8 cellular contexts compared by ENCODE assay signal in the genomic region with DNA sequence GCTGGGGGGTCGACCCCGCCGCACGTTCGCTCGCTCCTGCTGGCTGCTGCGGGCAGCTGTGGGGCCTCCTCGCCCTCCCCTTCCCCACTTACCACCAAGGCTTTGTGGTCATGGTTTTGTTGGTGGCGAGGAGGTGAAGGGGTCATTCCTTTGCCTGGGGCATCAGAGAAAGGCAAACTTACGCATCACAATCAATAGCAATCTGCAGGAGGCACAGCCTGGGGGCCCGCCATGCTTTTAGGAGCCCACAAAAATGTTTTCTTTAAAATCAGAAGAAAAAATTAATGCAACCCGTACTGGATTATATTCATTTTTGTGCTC.
A peak's percentile ranks its signal among the peaks of the same experiment; 100 is the strongest.
DNase-seq lines count a peak whose midpoint lies in the region; ATAC-seq and TF ChIP-seq lines count a peak whose summit lies in the region.

No MANE protein-coding gene starts in this region.

- no peak for TF ChIP-seq CTCF in esophagus muscularis mucosa (IDR thresholded peaks at IDR 0.05)
- TF ChIP-seq CTCF in retinal pigment epithelial cell (conservative IDR thresholded peaks at IDR 0.05; ENCODE audit: low read depth, low read length) = no peak

- no peaks in the 10 kb centered on the region for H3K27me3 ChIP-seq in esophagus muscularis mucosa

- WGBS in esophagus muscularis mucosa = 79% methylated on average over 4 of the region's 12 CpGs

- intact Hi-C loops in esophagus muscularis mucosa (cut with DNase I) = loop anchor here (10.0 kb wide), 1 partner anchor 1519 kb away; no protein-coding TSS in a partner anchor

- ATAC-seq in GM19023 (IDR thresholded peaks at IDR 0.05; ENCODE audit: unreplicated experiment) (peak; percentile 21), HG03460 (IDR thresholded peaks at IDR 0.05; ENCODE audit: unreplicated experiment) (peak; percentile 6), GM19035 (IDR thresholded peaks at IDR 0.05; ENCODE audit: unreplicated experiment) (no peak), GM18511 (IDR thresholded peaks at IDR 0.05; ENCODE audit: unreplicated experiment) (no peak)

- no peak for TF ChIP-seq EP300 in esophagus muscularis mucosa (IDR thresholded peaks at IDR 0.05)

- no peak for TF ChIP-seq POLR2A in esophagus muscularis mucosa (IDR thresholded peaks at IDR 0.05; ENCODE audit: low read depth)

- H3K9me3 ChIP-seq in esophagus muscularis mucosa = no peaks in the 10 kb centered on the region

- no peak overlapping the region for H3K27ac ChIP-seq in esophagus muscularis mucosa (replicated peaks in 1 of 4)

- H3K4me1 ChIP-seq in esophagus muscularis mucosa = peaks cover 5 to 10% (median 9%) of the 10 kb centered on the region in 4 donors

- H3K4me3 ChIP-seq in esophagus muscularis mucosa (peak overlapping the region; percentile 37 to 49 (median 44)), retinal pigment epithelial cell (ENCODE audit: low read length) (peak overlapping the region; percentile 53)

- no peaks in the 10 kb centered on the region for H3K36me3 ChIP-seq in esophagus muscularis mucosa

- DNase-seq in esophagus muscularis mucosa (ENCODE audit: extremely low spot score) (no peak), retinal pigment epithelial cell (ENCODE audit: low read depth) (no peak), SKM-1 treated with dmso at 0.1 percent for 144 hours (lab: John Stamatoyannopoulos, UW; ENCODE audit: unreplicated experiment) (no peak)
- no peak for DNase-seq in activated effector memory CD4-positive, alpha-beta T cell treated with anti-CD3 and anti-CD28 coated beads, Interleukin-2, amount 50 U/mL, for 16 hours

Comparison
In these comparisons a context has a peak if more than half of its experiments do, and no peak if none do; other contexts are left out.
1. ATAC-seq: peak in GM19023 (single experiment) and HG03460 (single experiment); none in GM19035 (single experiment) and GM18511 (single experiment).